Comparison of ENCODE assay signal across 1 cellular context in genomic region chr2:28683100-28683706, GRCh38.
TF ChIP-seq lines count a peak whose summit lies in the region.

No MANE protein-coding gene starts in this region.

TF ChIP-seq in H1, 55 proteins besides CTCF, POLR2A, EP300 and RAD21 (continued from another document):
- TF ChIP-seq CHD7 (IDR thresholded peaks at IDR 0.05; ENCODE audit: insufficient replicate concordance, low read length) (no peak), SIRT6 (IDR thresholded peaks at IDR 0.05; ENCODE audit: low read length) (no peak), KDM4A (IDR thresholded peaks at IDR 0.05; ENCODE audit: low read depth, low read length, severe bottlenecking) (no peak), TBP (IDR thresholded peaks at IDR 0.05; ENCODE audit: low read depth, low read length) (peak; percentile 38; the same call in 1 of the 2 replicates), RNF2 (IDR thresholded peaks at IDR 0.05; ENCODE audit: borderline replicate concordance, low read depth, low read length, missing control alignments, poor library complexity, severe bottlenecking) (no peak), TEAD4 (IDR thresholded peaks at IDR 0.05; ENCODE audit: low read depth, low read length) (peak; percentile 93), SP2 (IDR thresholded peaks at IDR 0.05; ENCODE audit: low read length) (no peak), YY1 (IDR thresholded peaks at IDR 0.05; ENCODE audit: low read depth, low read length) (no peak), JUN (IDR thresholded peaks at IDR 0.05; ENCODE audit: low read depth, low read length) (no peak), CHD1 (IDR thresholded peaks at IDR 0.05; ENCODE audit: low read depth, low read length) (no peak), RBBP5 (IDR thresholded peaks at IDR 0.05; ENCODE audit: borderline replicate concordance, low read depth, low read length) (peak; percentile 98; the same call in 1 of the 2 replicates), CEBPB (IDR thresholded peaks at IDR 0.05; ENCODE audit: low read depth, low read length) (no peak), BCL11A (IDR thresholded peaks at IDR 0.05; ENCODE audit: low read depth in 2 of 2, low read length in 2 of 2) (peak in 1 of 2 experiments; percentile 21), FOSL1 (IDR thresholded peaks at IDR 0.05; ENCODE audit: insufficient read depth, low read depth, low read length) (no peak), TAF1 (IDR thresholded peaks at IDR 0.05; ENCODE audit: low read depth, low read length) (no peak), CBX8 (IDR thresholded peaks at IDR 0.05; ENCODE audit: borderline replicate concordance, low read depth, low read length) (no peak), ATF3 (IDR thresholded peaks at IDR 0.05; ENCODE audit: insufficient read depth, low read depth, low read length) (no peak), POU5F1 (IDR thresholded peaks at IDR 0.05; ENCODE audit: low read depth, low read length) (no peak), CHD2 (IDR thresholded peaks at IDR 0.05; ENCODE audit: low read length) (no peak; the same call in 1 of the 2 replicates), MAFK (IDR thresholded peaks at IDR 0.05; ENCODE audit: low read depth, low read length) (no peak), BACH1 (IDR thresholded peaks at IDR 0.05; ENCODE audit: low read length) (no peak), HDAC2 (IDR thresholded peaks at IDR 0.05; ENCODE audit: borderline replicate concordance in 1 of 2, low read depth in 2 of 2, low read length in 2 of 2) (peak in 1 of 2 experiments; percentile 58; a peak in 1 of 4 replicates), EGR1 (IDR thresholded peaks at IDR 0.05; ENCODE audit: borderline replicate concordance, low read depth, low read length) (no peak), KDM5A (IDR thresholded peaks at IDR 0.05; ENCODE audit: low read length) (no peak), SP4 (IDR thresholded peaks at IDR 0.05; ENCODE audit: low read length) (no peak), SRF (IDR thresholded peaks at IDR 0.05; ENCODE audit: low read depth, low read length) (peak; percentile 90), CTBP2 (IDR thresholded peaks at IDR 0.05; ENCODE audit: borderline replicate concordance, insufficient read depth, insufficient read length, low read length) (no peak), SIX5 (IDR thresholded peaks at IDR 0.05; ENCODE audit: low read depth, low read length) (no peak), NANOG (IDR thresholded peaks at IDR 0.05; ENCODE audit: insufficient read depth, low read depth, low read length, poor library complexity, severe bottlenecking) (no peak), ZNF274 (IDR thresholded peaks at IDR 0.05; ENCODE audit: borderline replicate concordance, extremely low read depth, low read length) (no peak), CREB1 (IDR thresholded peaks at IDR 0.05) (no peak), GTF2F1 (IDR thresholded peaks at IDR 0.05; ENCODE audit: borderline replicate concordance, low read depth, low read length) (no peak), CBX5 (IDR thresholded peaks at IDR 0.05; ENCODE audit: low read depth, low read length) (no peak), E2F6 (IDR thresholded peaks at IDR 0.05) (peak; percentile 44), POLR2AphosphoS5 (IDR thresholded peaks at IDR 0.05; ENCODE audit: low read depth, low read length) (no peak), MAX (IDR thresholded peaks at IDR 0.05) (peak; percentile 24; the same call in 1 of the 2 replicates), SUZ12 (IDR thresholded peaks at IDR 0.05; ENCODE audit: low read length) (no peak), HDAC6 (IDR thresholded peaks at IDR 0.05; ENCODE audit: low read depth, low read length) (no peak)
TF ChIP-seq in H1: peak in this region for 10.
